In the genomic region with DNA sequence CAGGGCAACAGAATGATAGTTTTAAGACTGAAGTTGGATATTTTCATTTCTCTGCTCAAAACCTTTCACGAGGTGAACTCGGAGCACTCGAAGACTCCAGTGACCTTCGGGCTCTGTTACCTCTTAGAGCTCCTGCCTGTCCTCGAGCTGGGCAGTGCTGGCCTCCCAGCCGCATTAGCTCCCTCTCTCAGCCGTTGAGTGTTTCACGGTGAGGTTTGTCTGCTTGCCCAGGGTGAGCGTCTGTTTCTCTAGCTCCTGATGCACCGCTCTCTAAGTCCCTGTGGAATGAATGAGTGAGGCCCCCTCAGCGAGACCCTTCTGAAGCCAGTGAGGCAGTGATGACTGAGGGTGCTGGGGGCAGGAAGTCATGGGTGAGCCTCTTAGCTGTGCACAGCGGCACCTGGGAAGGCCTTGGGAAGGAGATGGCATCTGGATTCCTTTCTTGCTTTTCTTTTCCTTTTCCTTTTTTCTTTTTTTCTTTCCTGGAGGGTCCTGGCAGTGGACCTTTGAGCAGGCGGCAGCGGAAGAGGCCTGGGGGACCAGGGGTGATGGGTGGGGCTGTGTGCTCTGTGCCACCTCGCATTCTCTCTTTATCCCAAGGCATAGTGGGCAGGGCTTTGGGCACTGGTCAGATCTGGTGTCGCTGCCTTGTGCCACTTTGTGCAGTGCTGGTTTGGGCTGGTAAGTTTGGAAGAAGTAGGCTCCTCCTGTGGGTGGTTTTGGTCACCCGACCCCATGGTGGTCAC, we compare ENCODE assay signal across 9 cellular contexts. TPM values are rescaled to one million over a fixed set of nuclear protein-coding genes. Genes with fewer than 3 reads are reported as not detected.
DNase-seq lines count a peak whose midpoint lies in the region; ATAC-seq and TF ChIP-seq lines count a peak whose summit lies in the region.
"Had no signal": no experiment of that assay in that cellular context is flagged by ENCODE, and none has a peak within 500 bp of the region (broad histone marks: within the 10 kb centered on the region; RNA-seq: fewer than 3 reads in every experiment).

No MANE protein-coding gene starts in this region.

- CTCF ChIA-PET in activated CD8-positive, alpha-beta T cell treated with anti-CD3 and anti-CD28 coated beads for 36 hours (lab: Charles Lee): interaction anchor here (0.9 to 5.3 kb wide), 7 partner anchors 10 to 717 kb away, joined by 3 to 29 read pairs (median 4); no protein-coding TSS in a partner anchor

- no peak for DNase-seq in stimulated activated naive CD8-positive, alpha-beta T cell treated with anti-CD3 and anti-CD28 coated beads, Interleukin-15, Interleukin-2, amounts not matched to agents 100 U/mL and 50 U/mL, for 24 hours
- no peak for DNase-seq in activated CD8-positive, alpha-beta T cell treated with anti-CD3 and anti-CD28 coated beads for 36 hours
- DNase-seq in iris pigment epithelial cell (ENCODE audit: low read depth) (peak; percentile 14), cardiac septum (ENCODE audit: low spot score) (no peak)
- no peak for DNase-seq in stimulated activated CD4-positive, alpha-beta T cell treated with anti-CD3 and anti-CD28 coated beads, Interleukin-2, amount 100 ng/mL, for 48 hours
- DNase-seq: dorsolateral prefrontal cortex had no signal

- peak overlapping the region; percentile 75 for H3K27ac Mint-ChIP-seq in stimulated activated naive CD8-positive, alpha-beta T cell treated with anti-CD3 and anti-CD28 coated beads, Interleukin-15, Interleukin-2, amounts not matched to agents 100 ng/mL and 50 ng/mL, for 24 hours
- peak overlapping the region; percentile 44 for H3K27ac Mint-ChIP-seq in activated CD8-positive, alpha-beta T cell treated with anti-CD3 and anti-CD28 coated beads for 36 hours

- H3K4me3 Mint-ChIP-seq in stimulated activated naive CD8-positive, alpha-beta T cell treated with anti-CD3 and anti-CD28 coated beads, Interleukin-15, Interleukin-2, amounts not matched to agents 100 ng/mL and 50 ng/mL, for 24 hours: peak overlapping the region; percentile 100
- H3K4me3 Mint-ChIP-seq in activated CD8-positive, alpha-beta T cell treated with anti-CD3 and anti-CD28 coated beads for 36 hours: peak overlapping the region; percentile 100

- POLR2A ChIA-PET in activated CD8-positive, alpha-beta T cell treated with anti-CD3 and anti-CD28 coated beads for 36 hours (lab: Charles Lee): interaction anchor here (0.6 to 1.3 kb wide), 3 partner anchors 13 to 717 kb away, joined by 3 read pairs; no protein-coding TSS in a partner anchor

- no peak for ATAC-seq in stimulated activated naive CD8-positive, alpha-beta T cell treated with anti-CD3 and anti-CD28 coated beads, Interleukin-15, Interleukin-2, amounts not matched to agents 100 U/mL and 50 U/mL, for 24 hours
- ATAC-seq in activated CD8-positive, alpha-beta T cell treated with anti-CD3 and anti-CD28 coated beads for 36 hours: no peak
- ATAC-seq in GM21529 (IDR thresholded peaks at IDR 0.05; ENCODE audit: unreplicated experiment) (no peak), HG02798 (IDR thresholded peaks at IDR 0.05; ENCODE audit: poor library complexity, unreplicated experiment) (no peak)

- intact Hi-C loops in activated CD8-positive, alpha-beta T cell treated with anti-CD3 and anti-CD28 coated beads for 36 hours (cut with micrococcal nuclease): no loop called here
- intact Hi-C loops in cardiac septum (cut with DNase I): no loop called here

- H3K9me3 Mint-ChIP-seq in stimulated activated naive CD8-positive, alpha-beta T cell treated with anti-CD3 and anti-CD28 coated beads, Interleukin-15, Interleukin-2, amounts not matched to agents 100 ng/mL and 50 ng/mL, for 24 hours: no peaks in the 10 kb centered on the region
- H3K9me3 Mint-ChIP-seq in activated CD8-positive, alpha-beta T cell treated with anti-CD3 and anti-CD28 coated beads for 36 hours: no peaks in the 10 kb centered on the region

- H3K27me3 Mint-ChIP-seq in stimulated activated naive CD8-positive, alpha-beta T cell treated with anti-CD3 and anti-CD28 coated beads, Interleukin-15, Interleukin-2, amounts not matched to agents 100 ng/mL and 50 ng/mL, for 24 hours: peaks cover 4% of the 10 kb centered on the region
- peaks cover 4% of the 10 kb centered on the region for H3K27me3 Mint-ChIP-seq in activated CD8-positive, alpha-beta T cell treated with anti-CD3 and anti-CD28 coated beads for 36 hours

- peaks cover 54% of the 10 kb centered on the region for H3K4me1 Mint-ChIP-seq in stimulated activated naive CD8-positive, alpha-beta T cell treated with anti-CD3 and anti-CD28 coated beads, Interleukin-15, Interleukin-2, amounts not matched to agents 100 ng/mL and 50 ng/mL, for 24 hours (ENCODE audit: low read depth)
- H3K4me1 Mint-ChIP-seq in activated CD8-positive, alpha-beta T cell treated with anti-CD3 and anti-CD28 coated beads for 36 hours (ENCODE audit: low read depth): peaks cover 38% of the 10 kb centered on the region

- no peak for TF ChIP-seq CTCF in activated CD8-positive, alpha-beta T cell treated with anti-CD3 and anti-CD28 coated beads for 36 hours (IDR thresholded peaks at IDR 0.05)

- H3K36me3 Mint-ChIP-seq in stimulated activated naive CD8-positive, alpha-beta T cell treated with anti-CD3 and anti-CD28 coated beads, Interleukin-15, Interleukin-2, amounts not matched to agents 100 ng/mL and 50 ng/mL, for 24 hours (ENCODE audit: low read depth): peaks cover 47% of the 10 kb centered on the region
- peaks cover 33% of the 10 kb centered on the region for H3K36me3 Mint-ChIP-seq in activated CD8-positive, alpha-beta T cell treated with anti-CD3 and anti-CD28 coated beads for 36 hours (ENCODE audit: low read depth)

RNA-seq across cellular contexts. Expression of a gene that starts 2.2 kb away (rescaled TPM):
- total RNA-seq in activated CD8-positive, alpha-beta T cell treated with anti-CD3 and anti-CD28 coated beads for 36 hours: 10 to 100 TPM; 50.2 to 53.9 TPM
- total RNA-seq in cardiac septum: 8.8 TPM

RNA-seq across cellular contexts. Expression of a gene that starts 33.5 kb away (rescaled TPM):
- under 1 TPM; 0.41 to 0.67 TPM for total RNA-seq in activated CD8-positive, alpha-beta T cell treated with anti-CD3 and anti-CD28 coated beads for 36 hours
- 1.2 TPM for total RNA-seq in cardiac septum
